21 cellular contexts compared by ENCODE assay signal in the genomic region with DNA sequence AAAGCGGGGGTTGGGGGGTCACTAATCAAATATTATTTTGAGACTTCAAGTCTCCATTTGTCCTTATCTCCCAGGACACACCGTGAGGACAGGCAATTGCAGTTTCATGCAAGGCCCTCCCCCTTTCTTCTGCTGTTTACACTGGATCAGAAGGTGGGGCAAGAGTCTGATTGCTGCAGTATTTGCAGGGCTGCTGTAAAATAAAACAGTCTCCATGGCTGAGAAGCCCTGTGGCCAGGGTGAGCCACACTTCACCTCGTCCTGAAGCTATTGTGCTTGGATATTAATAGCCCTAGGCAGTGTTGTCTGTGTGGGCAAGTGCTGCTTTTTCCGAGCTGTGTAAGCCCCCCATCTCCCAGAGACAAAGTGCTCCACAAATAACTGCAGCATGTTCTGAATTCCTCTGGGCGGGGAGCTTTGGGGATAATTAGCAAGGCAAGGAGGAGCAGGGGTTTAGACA.
DNase-seq lines count a peak whose midpoint lies in the region; ATAC-seq, FAIRE-seq and TF ChIP-seq lines count a peak whose summit lies in the region.
"Had no signal": no experiment of that assay in that cellular context is flagged by ENCODE, and none has a peak within 500 bp of the region (broad histone marks: within the 10 kb centered on the region; RNA-seq: fewer than 3 reads in every experiment).

No MANE protein-coding gene starts in this region.

- H4K8ac ChIP-seq in mesendoderm (ENCODE audit: low read depth, low read length), result no peak overlapping the region

- H3K36me3 Mint-ChIP-seq in WTC11, result peaks cover 3% of the 10 kb centered on the region; the same call in 1 of the 2 replicates
- H3K36me3 Mint-ChIP-seq: CD8-positive, alpha-beta T cell; T-cell had no signal

- H2BK120ac ChIP-seq in mesendoderm (ENCODE audit: low read depth, low read length), result no peak overlapping the region

- H3K23ac ChIP-seq in mesendoderm (ENCODE audit: low read length), result no peak overlapping the region

- no peaks in the 10 kb centered on the region for H3K79me1 ChIP-seq in mesendoderm (ENCODE audit: low read length)

- no peak overlapping the region for H2BK5ac ChIP-seq in mesendoderm (ENCODE audit: low read length)

- H3K4me1 Mint-ChIP-seq in WTC11, result peaks cover 49% of the 10 kb centered on the region
- H3K4me1 Mint-ChIP-seq: naive B cell, T-cell had no signal

- ATAC-seq in Right ventricle myocardium inferior, result peak; percentile 61
- peak; percentile 58 for ATAC-seq in WTC11
- ATAC-seq: activated CD8-positive, alpha-beta T cell treated with anti-CD3 and anti-CD28 coated beads for 36 hours; CD8-positive, alpha-beta T cell; T-cell had no signal

- no CpG with 5 or more reads among the region's 5 CpGs for WGBS in mesendoderm (ENCODE audit: extremely low coverage, insufficient coverage, low lambda C conversion rate)

- CTCF ChIA-PET in WTC11 (lab: Charles Lee), result interaction anchor here (1.2 kb wide), 1 partner anchor 184 kb away, joined by 3 read pairs; no protein-coding TSS in a partner anchor

- H3K27me3 ChIP-seq in mesendoderm (ENCODE audit: insufficient read depth, low read length, poor library complexity), result no peaks in the 10 kb centered on the region
- H3K27me3 ChIP-seq: vagina had no signal

- peak; percentile 46 for FAIRE-seq in urothelium cell line (lab: Jason Lieb, UNC)

- H3K9ac ChIP-seq in mesendoderm (ENCODE audit: low read length), result no peak overlapping the region

- no peak overlapping the region for H3K18ac ChIP-seq in mesendoderm (ENCODE audit: low read length)

- TF ChIP-seq CTCF in WTC11 (IDR thresholded peaks at IDR 0.05), result no peak

- 0 out of 2 replicates have a peak overlapping the region, but pooled peaks have one; percentile 18 for H3K27ac Mint-ChIP-seq in WTC11
- H3K27ac Mint-ChIP-seq: activated CD8-positive, alpha-beta T cell treated with anti-CD3 and anti-CD28 coated beads for 36 hours; activated T-helper 1 cell treated with anti-CD3 and anti-CD28 coated beads, Interleukin-12 subunit alpha, Interleukin-12 subunit beta, Interleukin-2, Interleukin-4 antibody, amounts not matched to agents 30 ng/mL and 10 ng/mL and 1 ng/mL, durations not matched to agents 14 hours and 24 hours and 36 hours; CD8-positive, alpha-beta T cell; stimulated activated naive CD8-positive, alpha-beta T cell treated with anti-CD3 and anti-CD28 coated beads, Interleukin-15, Interleukin-2, amounts not matched to agents 100 ng/mL and 50 ng/mL, for 24 hours; T-cell had no signal

- no peak overlapping the region for H3K4ac ChIP-seq in mesendoderm (ENCODE audit: low read depth, low read length)

- no peak overlapping the region for H2BK15ac ChIP-seq in mesendoderm (replicated peaks; ENCODE audit: low read depth)

- no peak overlapping the region for H3K4me3 Mint-ChIP-seq in WTC11
- H3K4me3 Mint-ChIP-seq: activated CD8-positive, alpha-beta T cell treated with anti-CD3 and anti-CD28 coated beads for 36 hours; activated T-helper 1 cell treated with anti-CD3 and anti-CD28 coated beads, Interleukin-12 subunit alpha, Interleukin-12 subunit beta, Interleukin-2, Interleukin-4 antibody, amounts not matched to agents 30 ng/mL and 10 ng/mL and 1 ng/mL, durations not matched to agents 14 hours and 24 hours and 36 hours; CD8-positive, alpha-beta T cell; naive B cell; stimulated activated naive CD8-positive, alpha-beta T cell treated with anti-CD3 and anti-CD28 coated beads, Interleukin-15, Interleukin-2, amounts not matched to agents 100 ng/mL and 50 ng/mL, for 24 hours; T-cell had no signal

- H2AK5ac ChIP-seq in mesendoderm (ENCODE audit: low read length), result no peak overlapping the region

- intact Hi-C loops in Right ventricle myocardium inferior (cut with DNase I), result no loop called here
- intact Hi-C loops in cardiac septum (cut with DNase I), result no loop called here

- H3K56ac ChIP-seq in mesendoderm (ENCODE audit: low read length), result peak overlapping the region; percentile 6

- no peaks in the 10 kb centered on the region for H3K79me2 ChIP-seq in mesendoderm (ENCODE audit: control insufficient read depth, insufficient read depth, low read length)

- no peak overlapping the region for H3K4me2 ChIP-seq in mesendoderm (ENCODE audit: low read length)

- H4K5ac ChIP-seq in mesendoderm (ENCODE audit: low read length), result no peak overlapping the region

- H3K36me3 ChIP-seq in mesendoderm (ENCODE audit: control insufficient read depth, insufficient read depth, low read length), result no peaks in the 10 kb centered on the region
- H3K36me3 ChIP-seq: vagina had no signal

- peaks cover 19% of the 10 kb centered on the region for H3K4me1 ChIP-seq in mesendoderm (ENCODE audit: control insufficient read depth, low read depth, low read length)
- H3K4me1 ChIP-seq: vagina had no signal

- POLR2A ChIA-PET in WTC11 (lab: Charles Lee), result no interaction called here

- H3K4me3 ChIP-seq in mesendoderm (ENCODE audit: low read length), result no peak overlapping the region
- H3K4me3 ChIP-seq: vagina had no signal

- 0 out of 2 replicates have a peak, but pooled peaks cover 5% of the 10 kb centered on the region for H3K27me3 Mint-ChIP-seq in WTC11 (ENCODE audit: low read depth)
- H3K27me3 Mint-ChIP-seq: activated CD8-positive, alpha-beta T cell treated with anti-CD3 and anti-CD28 coated beads for 36 hours had no signal

- no peak overlapping the region for H3K27ac ChIP-seq in mesendoderm (ENCODE audit: low read depth, low read length)
- H3K27ac ChIP-seq: HL-60, vagina had no signal

- DNase-seq in Right ventricle myocardium inferior (ENCODE audit: missing footprints), result no peak
- DNase-seq in cardiac septum (ENCODE audit: low spot score), result no peak
- peak; percentile 21 for DNase-seq in WTC11 (ENCODE audit: low spot score)
- DNase-seq in mesendoderm, result peak; percentile 77
- DNase-seq in urothelium cell line (ENCODE audit: low spot score), result no peak
- DNase-seq in NK-92 (lab: John Stamatoyannopoulos, UW; ENCODE audit: unreplicated experiment), result no peak
- DNase-seq in NCI-H1930 (lab: John Stamatoyannopoulos, UW), result no peak
- DNase-seq in ureter (ENCODE audit: low spot score), result no peak
- DNase-seq: ACHN; activated CD8-positive, alpha-beta T cell treated with anti-CD3 and anti-CD28 coated beads for 36 hours; caudate nucleus; CD8-positive, alpha-beta T cell; effector CD4-positive, alpha-beta T cell; kidney glomerular epithelial cell; naive B cell; NCI-H1436 treated with DMSO at 0.1 percent for 48 hours; T-cell had no signal

- peaks cover 7% of the 10 kb centered on the region for H3K9me3 Mint-ChIP-seq in WTC11
- H3K9me3 Mint-ChIP-seq: activated CD8-positive, alpha-beta T cell treated with anti-CD3 and anti-CD28 coated beads for 36 hours; activated T-helper 1 cell treated with anti-CD3 and anti-CD28 coated beads, Interleukin-12 subunit alpha, Interleukin-12 subunit beta, Interleukin-2, Interleukin-4 antibody, amounts not matched to agents 30 ng/mL and 10 ng/mL and 1 ng/mL, durations not matched to agents 14 hours and 24 hours and 36 hours; CD8-positive, alpha-beta T cell; stimulated activated naive CD8-positive, alpha-beta T cell treated with anti-CD3 and anti-CD28 coated beads, Interleukin-15, Interleukin-2, amounts not matched to agents 100 ng/mL and 50 ng/mL, for 24 hours; T-cell had no signal

TF ChIP-seq in WTC11, 78 proteins besides CTCF, POLR2A, EP300 and RAD21 (continues in another document):
- TF ChIP-seq ZNF671 (CRISPR knock-in tag; IDR thresholded peaks at IDR 0.05) (no peak), JAZF1 (CRISPR knock-in tag; IDR thresholded peaks at IDR 0.05) (no peak), IRF2 (CRISPR knock-in tag; IDR thresholded peaks at IDR 0.05; ENCODE audit: borderline replicate concordance, low read depth) (no peak), ETV6 (CRISPR knock-in tag; IDR thresholded peaks at IDR 0.05) (no peak), ZNF121 (CRISPR knock-in tag; IDR thresholded peaks at IDR 0.05) (no peak)
- TF ChIP-seq, protein P1, sequence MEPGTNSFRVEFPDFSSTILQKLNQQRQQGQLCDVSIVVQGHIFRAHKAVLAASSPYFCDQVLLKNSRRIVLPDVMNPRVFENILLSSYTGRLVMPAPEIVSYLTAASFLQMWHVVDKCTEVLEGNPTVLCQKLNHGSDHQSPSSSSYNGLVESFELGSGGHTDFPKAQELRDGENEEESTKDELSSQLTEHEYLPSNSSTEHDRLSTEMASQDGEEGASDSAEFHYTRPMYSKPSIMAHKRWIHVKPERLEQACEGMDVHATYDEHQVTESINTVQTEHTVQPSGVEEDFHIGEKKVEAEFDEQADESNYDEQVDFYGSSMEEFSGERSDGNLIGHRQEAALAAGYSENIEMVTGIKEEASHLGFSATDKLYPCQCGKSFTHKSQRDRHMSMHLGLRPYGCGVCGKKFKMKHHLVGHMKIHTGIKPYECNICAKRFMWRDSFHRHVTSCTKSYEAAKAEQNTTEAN (CRISPR knock-in tag; IDR thresholded peaks at IDR 0.05), result no peak
- TF ChIP-seq, protein P2, sequence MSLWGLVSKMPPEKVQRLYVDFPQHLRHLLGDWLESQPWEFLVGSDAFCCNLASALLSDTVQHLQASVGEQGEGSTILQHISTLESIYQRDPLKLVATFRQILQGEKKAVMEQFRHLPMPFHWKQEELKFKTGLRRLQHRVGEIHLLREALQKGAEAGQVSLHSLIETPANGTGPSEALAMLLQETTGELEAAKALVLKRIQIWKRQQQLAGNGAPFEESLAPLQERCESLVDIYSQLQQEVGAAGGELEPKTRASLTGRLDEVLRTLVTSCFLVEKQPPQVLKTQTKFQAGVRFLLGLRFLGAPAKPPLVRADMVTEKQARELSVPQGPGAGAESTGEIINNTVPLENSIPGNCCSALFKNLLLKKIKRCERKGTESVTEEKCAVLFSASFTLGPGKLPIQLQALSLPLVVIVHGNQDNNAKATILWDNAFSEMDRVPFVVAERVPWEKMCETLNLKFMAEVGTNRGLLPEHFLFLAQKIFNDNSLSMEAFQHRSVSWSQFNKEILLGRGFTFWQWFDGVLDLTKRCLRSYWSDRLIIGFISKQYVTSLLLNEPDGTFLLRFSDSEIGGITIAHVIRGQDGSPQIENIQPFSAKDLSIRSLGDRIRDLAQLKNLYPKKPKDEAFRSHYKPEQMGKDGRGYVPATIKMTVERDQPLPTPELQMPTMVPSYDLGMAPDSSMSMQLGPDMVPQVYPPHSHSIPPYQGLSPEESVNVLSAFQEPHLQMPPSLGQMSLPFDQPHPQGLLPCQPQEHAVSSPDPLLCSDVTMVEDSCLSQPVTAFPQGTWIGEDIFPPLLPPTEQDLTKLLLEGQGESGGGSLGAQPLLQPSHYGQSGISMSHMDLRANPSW (CRISPR knock-in tag; conservative IDR thresholded peaks at IDR 0.05; ENCODE audit: low read depth), result no peak
- TF ChIP-seq, protein P3, sequence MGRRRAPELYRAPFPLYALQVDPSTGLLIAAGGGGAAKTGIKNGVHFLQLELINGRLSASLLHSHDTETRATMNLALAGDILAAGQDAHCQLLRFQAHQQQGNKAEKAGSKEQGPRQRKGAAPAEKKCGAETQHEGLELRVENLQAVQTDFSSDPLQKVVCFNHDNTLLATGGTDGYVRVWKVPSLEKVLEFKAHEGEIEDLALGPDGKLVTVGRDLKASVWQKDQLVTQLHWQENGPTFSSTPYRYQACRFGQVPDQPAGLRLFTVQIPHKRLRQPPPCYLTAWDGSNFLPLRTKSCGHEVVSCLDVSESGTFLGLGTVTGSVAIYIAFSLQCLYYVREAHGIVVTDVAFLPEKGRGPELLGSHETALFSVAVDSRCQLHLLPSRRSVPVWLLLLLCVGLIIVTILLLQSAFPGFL (CRISPR knock-in tag; IDR thresholded peaks at IDR 0.05; ENCODE audit: borderline replicate concordance), result no peak

Comparison
In these comparisons a context has a peak if more than half of its experiments do, and no peak if none do; other contexts are left out.
1. DNase-seq: peak in WTC11 (single experiment) and mesendoderm (single experiment); none in Right ventricle myocardium inferior (single experiment), cardiac septum (single experiment), urothelium cell line (single experiment), NK-92 (single experiment), NCI-H1930 (0 of 2) and ureter (single experiment).